In the genomic region with DNA sequence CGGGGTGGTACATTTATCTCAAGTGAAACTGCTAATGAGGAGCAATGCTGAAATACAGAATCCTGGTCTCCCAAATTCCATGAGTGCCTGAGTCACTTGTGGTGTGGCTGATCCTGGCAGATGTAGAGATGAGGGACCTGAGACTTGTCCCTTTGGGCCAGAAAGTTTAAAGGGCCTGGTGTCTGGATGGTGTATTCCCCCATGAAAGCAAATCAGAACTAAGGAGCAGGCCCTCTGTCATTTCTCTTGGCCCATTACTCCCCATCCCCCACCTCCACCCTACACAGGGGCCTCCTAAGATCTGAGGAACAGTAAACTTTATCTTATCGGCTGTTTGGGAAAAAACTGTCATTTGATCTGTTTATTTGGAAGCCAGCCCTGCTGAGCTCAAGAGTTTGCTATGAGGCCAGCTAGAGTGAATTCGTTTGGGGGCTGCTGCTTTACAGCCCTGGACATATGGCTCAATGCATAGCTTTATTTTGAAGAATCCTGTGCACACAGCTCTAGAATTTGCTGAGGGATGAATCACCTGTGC, we compare ENCODE assay signal across 12 cellular contexts.
DNase-seq lines count a peak whose midpoint lies in the region; ATAC-seq and TF ChIP-seq lines count a peak whose summit lies in the region.
"Had no signal": no experiment of that assay in that cellular context is flagged by ENCODE, and none has a peak within 500 bp of the region (broad histone marks: within the 10 kb centered on the region; RNA-seq: fewer than 3 reads in every experiment).

No MANE protein-coding gene starts in this region.

- 18 to 30% methylated on average over 3 of the region's 3 CpGs for WGBS in GM23248 (ENCODE audit: low coverage in 1 of 2, low lambda C conversion rate in 2 of 2, missing lambda C conversion rate in 2 of 2), 2 experiments
- WGBS in gastroesophageal sphincter (ENCODE audit: low coverage in 1 of 2), 2 donors: 13 to 33% methylated on average over 1 to 3 of the region's 3 CpGs
- WGBS in smooth muscle cell (ENCODE audit: low lambda C conversion rate): 8% methylated on average over 3 of the region's 3 CpGs

- H3K9ac ChIP-seq in GM23248 (no peak overlapping the region), smooth muscle cell (ENCODE audit: low read depth) (peak overlapping the region; percentile 4)

- H4K20me1 ChIP-seq in GM23248 (ENCODE audit: insufficient read depth) (no peaks in the 10 kb centered on the region), smooth muscle cell (ENCODE audit: low read depth) (peaks cover 13% of the 10 kb centered on the region)

- H2AFZ ChIP-seq in GM23248 (no peak overlapping the region), smooth muscle cell (ENCODE audit: low read depth) (no peak overlapping the region)

- H3K4me3 ChIP-seq in GM23248 (peak overlapping the region; percentile 4; the same call in 1 of the 2 replicates), SJCRH30 (no peak overlapping the region), gastroesophageal sphincter (peak overlapping the region in 1 of 2 donors; percentile 58), smooth muscle cell (no peak overlapping the region)
- H3K4me3 ChIP-seq: lung had no signal

- H3K9me2 ChIP-seq in GM23248 (ENCODE audit: insufficient read depth): no peaks in the 10 kb centered on the region

- TF ChIP-seq POLR2A in gastroesophageal sphincter (IDR thresholded peaks at IDR 0.05): no peak

- H3K79me2 ChIP-seq in GM23248 (ENCODE audit: insufficient read depth): 0 out of 2 replicates have a peak, but pooled peaks cover 2% of the 10 kb centered on the region
- peaks cover 23% of the 10 kb centered on the region for H3K79me2 ChIP-seq in smooth muscle cell (ENCODE audit: low read depth)

- H3K27ac ChIP-seq in GM23248 (no peak overlapping the region), SJCRH30 (peak overlapping the region; percentile 20; the same call in 1 of the 2 replicates), gastroesophageal sphincter (peak overlapping the region; percentile 9 to 85 (median 83)), smooth muscle cell (ENCODE audit: low read depth) (peak overlapping the region; percentile 94)

- in situ Hi-C loops in GM23248 (cut with MboI): no loop called here
- in situ Hi-C loops in GM13976 (cut with MboI; ENCODE audit: low sequenced_read_pairs, unreplicated experiment): no loop called here

- H3K9me3 ChIP-seq in GM23248 (ENCODE audit: low read depth): no peaks in the 10 kb centered on the region
- H3K9me3 ChIP-seq in SJCRH30 (replicated peaks): no peaks in the 10 kb centered on the region
- no peaks in the 10 kb centered on the region for H3K9me3 ChIP-seq in gastroesophageal sphincter
- H3K9me3 ChIP-seq in smooth muscle cell (replicated peaks; ENCODE audit: low read depth): no peaks in the 10 kb centered on the region

- H3K4me1 ChIP-seq in GM23248 (ENCODE audit: insufficient read depth) (peaks cover 61% of the 10 kb centered on the region), SJCRH30 (peaks cover 46% of the 10 kb centered on the region), gastroesophageal sphincter (peaks cover 17 to 88% (median 50%) of the 10 kb centered on the region in 3 donors), smooth muscle cell (ENCODE audit: low read depth) (peaks cover 35% of the 10 kb centered on the region)

- no peak for ATAC-seq in gastroesophageal sphincter
- no peak for ATAC-seq in GM21737 (IDR thresholded peaks at IDR 0.05; ENCODE audit: unreplicated experiment)
- ATAC-seq: T-helper 17 cell had no signal

- peaks cover 34% of the 10 kb centered on the region for H3F3A ChIP-seq in GM23248 (ENCODE audit: insufficient read depth)
- peaks cover 22% of the 10 kb centered on the region for H3F3A ChIP-seq in smooth muscle cell (ENCODE audit: low read depth)

- H3K4me2 ChIP-seq in GM23248 (ENCODE audit: unreplicated experiment): peak overlapping the region; percentile 37
- H3K4me2 ChIP-seq in smooth muscle cell: peak overlapping the region; percentile 76

- H3K27me3 ChIP-seq in GM23248 (replicated peaks; ENCODE audit: insufficient read depth) (no peaks in the 10 kb centered on the region), SJCRH30 (no peaks in the 10 kb centered on the region), gastroesophageal sphincter (no peaks in the 10 kb centered on the region), smooth muscle cell (ENCODE audit: low read depth) (no peaks in the 10 kb centered on the region)

- no peak for TF ChIP-seq EP300 in gastroesophageal sphincter (IDR thresholded peaks at IDR 0.05)

- no peak for TF ChIP-seq CTCF in gastroesophageal sphincter (IDR thresholded peaks at IDR 0.05)
- no peak for TF ChIP-seq CTCF in smooth muscle cell (IDR thresholded peaks at IDR 0.05; ENCODE audit: borderline replicate concordance, insufficient read depth, poor library complexity, severe bottlenecking)
- TF ChIP-seq CTCF in GM13976 (IDR thresholded peaks at IDR 0.05; ENCODE audit: borderline replicate concordance, control extremely low read depth, extremely low read depth, insufficient read depth, missing control alignments): no peak

- H3K36me3 ChIP-seq in GM23248 (ENCODE audit: low read depth) (no peaks in the 10 kb centered on the region), SJCRH30 (no peaks in the 10 kb centered on the region), gastroesophageal sphincter (no peaks in the 10 kb centered on the region), smooth muscle cell (ENCODE audit: low read depth) (no peaks in the 10 kb centered on the region)

- DNase-seq in GM23248 (peak; percentile 60), SJCRH30 (peak; percentile 44 to 61), smooth muscle cell (lab: John Stamatoyannopoulos, UW; ENCODE audit: unreplicated experiment) (no peak), GM13976 (ENCODE audit: low spot score) (no peak), globus pallidus (ENCODE audit: low spot score) (no peak)
- DNase-seq: foreskin melanocyte, NCI-H1105, small intestine, T-helper 17 cell had no signal

Comparison
In these comparisons a context has a peak if more than half of its experiments do, and no peak if none do; other contexts are left out.
1. DNase-seq: peak in GM23248 (single experiment) and SJCRH30 (2 of 2); none in smooth muscle cell (single experiment), GM13976 (single experiment) and globus pallidus (single experiment).